18 cellular contexts compared by ENCODE assay signal in the genomic region with DNA sequence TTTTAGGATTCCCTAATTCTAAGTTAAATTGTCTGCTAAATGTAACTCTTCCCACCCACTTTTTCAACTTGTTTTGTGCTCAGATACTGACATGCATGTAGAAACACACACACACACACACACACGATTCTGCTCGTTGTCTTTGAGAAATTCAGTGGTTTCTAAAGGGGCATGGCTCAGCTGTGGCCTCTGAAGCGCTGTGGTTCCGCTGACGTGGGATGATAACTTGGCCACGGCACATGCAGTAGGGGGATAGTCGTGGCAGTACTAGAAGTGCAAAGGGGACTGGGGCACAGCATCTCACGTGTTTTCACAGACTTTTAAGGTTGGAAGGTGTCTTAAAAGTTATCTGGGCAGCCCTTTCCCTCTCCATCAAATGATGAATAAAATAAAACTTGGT.
"Had no signal": no experiment of that assay in that cellular context is flagged by ENCODE, and none has a peak within 500 bp of the region (broad histone marks: within the 10 kb centered on the region; RNA-seq: fewer than 3 reads in every experiment).

No MANE protein-coding gene starts in this region.

- H3K9me3 Mint-ChIP-seq: endodermal cell, nephron progenitor cell, type B pancreatic cell had no signal

- ATAC-seq: heart right ventricle, left lobe of liver, mucosa of descending colon had no signal

- H3K4me1 ChIP-seq: suprapubic skin had no signal

- H3K4me3 ChIP-seq: coronary artery, heart right ventricle, mucosa of descending colon, sigmoid colon, skin epidermis, suprapubic skin, thyroid gland had no signal

- H3K36me3 Mint-ChIP-seq: type B pancreatic cell had no signal

- H3K4me3 Mint-ChIP-seq: endodermal cell, nephron progenitor cell, type B pancreatic cell had no signal

- H3K27ac Mint-ChIP-seq: endodermal cell, nephron progenitor cell, type B pancreatic cell had no signal

- DNase-seq: effector CD4-positive, alpha-beta T cell; endodermal cell; foreskin melanocyte; heart right ventricle; hypothalamus; islet precursor cell; mammary epithelial cell; mucosa of descending colon; nephron progenitor cell; sigmoid colon; stimulated activated CD4-positive, alpha-beta T cell treated with anti-CD3 and anti-CD28 coated beads, Interleukin-2, amount 100 ng/mL, for 24 hours; stimulated activated naive CD4-positive, alpha-beta T cell; thyroid gland had no signal

- H3K27me3 ChIP-seq: heart right ventricle, sigmoid colon, suprapubic skin, thyroid gland had no signal

- H3K27me3 Mint-ChIP-seq: type B pancreatic cell had no signal

- H3K36me3 ChIP-seq: sigmoid colon had no signal

- H3K9me3 ChIP-seq: heart right ventricle, mucosa of descending colon, sigmoid colon, suprapubic skin, thyroid gland had no signal

- H3K27ac ChIP-seq: coronary artery, heart right ventricle, sigmoid colon, skin epidermis, suprapubic skin, thyroid gland had no signal
